Comparison of ENCODE assay signal across 8 cellular contexts in the genomic region with DNA sequence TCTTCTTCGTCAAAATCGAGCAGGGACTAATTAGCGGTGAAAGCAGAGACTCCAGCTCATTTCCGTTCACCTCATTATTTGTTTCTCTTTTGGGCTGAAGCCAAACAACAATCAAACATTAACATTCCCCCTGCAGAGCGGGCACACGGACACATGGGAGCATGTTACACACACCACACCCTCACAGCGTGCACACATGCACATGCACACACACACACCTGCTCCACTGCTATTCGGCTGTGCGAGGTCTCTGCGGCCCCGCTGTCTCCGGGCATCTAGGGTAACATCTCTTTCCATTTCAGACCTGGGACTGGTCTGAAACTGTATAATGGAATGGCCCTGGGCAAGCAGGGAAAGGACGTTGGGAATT.
DNase-seq lines count a peak whose midpoint lies in the region; ATAC-seq and TF ChIP-seq lines count a peak whose summit lies in the region.

No MANE protein-coding gene starts in this region.

- peaks cover 59% of the 10 kb centered on the region for H3K4me1 Mint-ChIP-seq in T-helper 1 cell treated with Interleukin-12 subunit alpha and Interleukin-12 subunit beta and Interleukin-4 antibody, amounts not matched to agents 30 μg/mL and 1 μg/mL, for 36 hours (ENCODE audit: low read depth)
- H3K4me1 Mint-ChIP-seq in dendritic cell treated with granulocyte-macrophage colony-stimulating factor and Interleukin-4, amounts not matched to agents 40 ng/mL and 50 ng/mL, for 4 days (ENCODE audit: low read depth): peaks cover 64% of the 10 kb centered on the region

- H3K4me3 Mint-ChIP-seq in T-helper 1 cell treated with Interleukin-12 subunit alpha and Interleukin-12 subunit beta and Interleukin-4 antibody, amounts not matched to agents 30 μg/mL and 1 μg/mL, for 36 hours: peak overlapping the region; percentile 90
- peak overlapping the region; percentile 93 for H3K4me3 Mint-ChIP-seq in dendritic cell treated with granulocyte-macrophage colony-stimulating factor and Interleukin-4, amounts not matched to agents 40 ng/mL and 50 ng/mL, for 4 days

- intact Hi-C loops in dendritic cell treated with granulocyte-macrophage colony-stimulating factor and Interleukin-4, amounts not matched to agents 40 ng/mL and 50 ng/mL, for 4 days (cut with micrococcal nuclease): no loop called here

- H3K9me3 ChIP-seq in neutrophil: no peaks in the 10 kb centered on the region

- peaks cover 41 to 42% of the 10 kb centered on the region in 2 experiments for H3K4me1 ChIP-seq in neutrophil (ENCODE audit: control insufficient read depth in 1 of 2, insufficient read depth in 1 of 2, low read depth in 1 of 2, low read length in 1 of 2)

- peaks cover 9% of the 10 kb centered on the region for H3K27me3 ChIP-seq in neutrophil

- TF ChIP-seq CTCF in neutrophil (IDR thresholded peaks at IDR 0.05): no peak

- ATAC-seq in GM19324 (IDR thresholded peaks at IDR 0.05; ENCODE audit: low FRiP score, unreplicated experiment): no peak

- H3K9me3 Mint-ChIP-seq in T-helper 1 cell treated with Interleukin-12 subunit alpha and Interleukin-12 subunit beta and Interleukin-4 antibody, amounts not matched to agents 30 μg/mL and 1 μg/mL, for 36 hours: no peaks in the 10 kb centered on the region
- no peaks in the 10 kb centered on the region for H3K9me3 Mint-ChIP-seq in dendritic cell treated with granulocyte-macrophage colony-stimulating factor and Interleukin-4, amounts not matched to agents 40 ng/mL and 50 ng/mL, for 4 days

- H3K4me3 ChIP-seq in neutrophil (ENCODE audit: low read depth in 1 of 2, low read length in 1 of 2): peak overlapping the region; percentile 56 to 59

- DNase-seq in T-helper 1 cell (no peak), NCI-H345 treated with DMSO at 0.1 percent for 48 hours (lab: John Stamatoyannopoulos, UW; ENCODE audit: unreplicated experiment) (peak; percentile 81), C1 segment of cervical spinal cord (lab: John Stamatoyannopoulos, UW) (no peak)
- DNase-seq in stimulated activated CD4-positive, alpha-beta T cell treated with anti-CD3 and anti-CD28 coated beads, Interleukin-4, amount 100 ng/mL, for 4 hours: no peak

- no peak overlapping the region for H3K27ac ChIP-seq in neutrophil

- peak overlapping the region; percentile 89 for H3K27ac Mint-ChIP-seq in T-helper 1 cell treated with Interleukin-12 subunit alpha and Interleukin-12 subunit beta and Interleukin-4 antibody, amounts not matched to agents 30 μg/mL and 1 μg/mL, for 36 hours
- peak overlapping the region; percentile 97 for H3K27ac Mint-ChIP-seq in dendritic cell treated with granulocyte-macrophage colony-stimulating factor and Interleukin-4, amounts not matched to agents 40 ng/mL and 50 ng/mL, for 4 days

- no peaks in the 10 kb centered on the region for H3K27me3 Mint-ChIP-seq in T-helper 1 cell treated with Interleukin-12 subunit alpha and Interleukin-12 subunit beta and Interleukin-4 antibody, amounts not matched to agents 30 μg/mL and 1 μg/mL, for 36 hours (ENCODE audit: low read depth)
- H3K27me3 Mint-ChIP-seq in dendritic cell treated with granulocyte-macrophage colony-stimulating factor and Interleukin-4, amounts not matched to agents 40 ng/mL and 50 ng/mL, for 4 days: no peaks in the 10 kb centered on the region

- H3K36me3 ChIP-seq in neutrophil: no peaks in the 10 kb centered on the region

- H3K36me3 Mint-ChIP-seq in T-helper 1 cell treated with Interleukin-12 subunit alpha and Interleukin-12 subunit beta and Interleukin-4 antibody, amounts not matched to agents 30 μg/mL and 1 μg/mL, for 36 hours (ENCODE audit: low read depth): peaks cover 8% of the 10 kb centered on the region
- H3K36me3 Mint-ChIP-seq in dendritic cell treated with granulocyte-macrophage colony-stimulating factor and Interleukin-4, amounts not matched to agents 40 ng/mL and 50 ng/mL, for 4 days (ENCODE audit: low read depth): peaks cover 4% of the 10 kb centered on the region
